ENCODE assay signal across 18 cellular contexts in the genomic region with DNA sequence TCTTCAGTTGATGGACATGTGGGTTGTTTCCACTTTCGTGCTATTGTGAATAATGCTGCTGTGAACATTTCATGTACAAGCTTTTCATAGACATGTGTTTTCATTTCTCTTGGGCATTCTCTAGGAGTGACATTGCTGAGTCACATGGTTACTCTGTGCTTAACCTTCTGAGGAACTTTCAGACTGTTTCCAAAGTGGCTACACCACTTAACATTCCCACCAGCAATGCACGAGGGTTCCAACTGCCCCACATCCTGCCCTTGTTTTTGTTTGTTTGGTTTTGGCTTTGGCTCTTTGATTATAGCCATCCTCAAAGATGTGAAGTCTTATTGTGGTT. TPM values are rescaled to one million over a fixed set of nuclear protein-coding genes. Genes with fewer than 3 reads are reported as not detected.
DNase-seq lines count a peak whose midpoint lies in the region; ATAC-seq and TF ChIP-seq lines count a peak whose summit lies in the region.
"Had no signal": no experiment of that assay in that cellular context is flagged by ENCODE, and none has a peak within 500 bp of the region (broad histone marks: within the 10 kb centered on the region; RNA-seq: fewer than 3 reads in every experiment).

No MANE protein-coding gene starts in this region.

- H3K4me1 Mint-ChIP-seq in nephron = peaks cover 21% of the 10 kb centered on the region
- H3K4me1 Mint-ChIP-seq: activated CD4-positive, alpha-beta T cell treated with anti-CD3 and anti-CD28 coated beads, Interleukin-2, amount 10 ng/mL, durations not matched to agents 24 days and 14 days had no signal

- POLR2A ChIA-PET in BJ (lab: Charles Lee) = interaction anchor here (0.7 kb wide), 1 partner anchor 282 kb away, joined by 5 read pairs; no protein-coding TSS in a partner anchor

- ATAC-seq in HG02981 (IDR thresholded peaks at IDR 0.05; ENCODE audit: unreplicated experiment) (no peak), HG02938 (IDR thresholded peaks at IDR 0.05; ENCODE audit: unreplicated experiment) (no peak)
- ATAC-seq: activated T-cell treated with anti-CD3 and anti-CD28 coated beads, Interleukin-2, amount 50 U/mL, for 72 hours; gastrocnemius medialis; naive thymus-derived CD4-positive, alpha-beta T cell had no signal

- H3K4me3 ChIP-seq in BJ (ENCODE audit: low read depth, low read length) = no peak overlapping the region
- H3K4me3 ChIP-seq: gastrocnemius medialis, sigmoid colon had no signal

- H3K36me3 ChIP-seq in BJ (ENCODE audit: control insufficient read depth, insufficient read depth, low read length) = no peaks in the 10 kb centered on the region
- H3K36me3 ChIP-seq: gastrocnemius medialis, sigmoid colon had no signal

- H3K27me3 ChIP-seq in BJ (ENCODE audit: control insufficient read depth, insufficient read depth, low read length) = no peaks in the 10 kb centered on the region
- H3K27me3 ChIP-seq: gastrocnemius medialis, sigmoid colon had no signal

- no peaks in the 10 kb centered on the region for H3K9me3 Mint-ChIP-seq in nephron
- H3K9me3 Mint-ChIP-seq: activated CD4-positive, alpha-beta T cell treated with anti-CD3 and anti-CD28 coated beads, Interleukin-2, amount 10 ng/mL, durations not matched to agents 24 days and 14 days; activated T-cell treated with anti-CD3 and anti-CD28 coated beads, Interleukin-2, amount 50 U/mL, for 72 hours; naive thymus-derived CD4-positive, alpha-beta T cell; stimulated activated naive CD8-positive, alpha-beta T cell treated with anti-CD3 and anti-CD28 coated beads, Interleukin-15, Interleukin-2, amounts not matched to agents 100 ng/mL and 50 ng/mL, for 24 hours had no signal

- CTCF ChIA-PET in BJ (lab: Yijun Ruan, JAX) = interaction anchor here (1.1 kb wide), 1 partner anchor 11 kb away, joined by 5 read pairs; no protein-coding TSS in a partner anchor

- TF ChIP-seq CTCF in BJ (IDR thresholded peaks at IDR 0.05; ENCODE audit: insufficient read depth, low read depth, low read length) (no peak), nephron (IDR thresholded peaks at IDR 0.05; ENCODE audit: unreplicated experiment in 3 of 3) (no peak)

- H3K27me3 Mint-ChIP-seq in nephron (ENCODE audit: low read depth) = peaks cover 4% of the 10 kb centered on the region
- H3K27me3 Mint-ChIP-seq: activated CD4-positive, alpha-beta T cell treated with anti-CD3 and anti-CD28 coated beads, Interleukin-2, amount 10 ng/mL, durations not matched to agents 24 days and 14 days; stimulated activated naive CD8-positive, alpha-beta T cell treated with anti-CD3 and anti-CD28 coated beads, Interleukin-15, Interleukin-2, amounts not matched to agents 100 ng/mL and 50 ng/mL, for 24 hours had no signal

- H3K36me3 Mint-ChIP-seq in nephron (ENCODE audit: low read depth) = no peaks in the 10 kb centered on the region

- H3K27ac Mint-ChIP-seq in nephron = peak overlapping the region in 2 of 3 experiments; percentile 82 to 88
- H3K27ac Mint-ChIP-seq: activated CD4-positive, alpha-beta T cell treated with anti-CD3 and anti-CD28 coated beads, Interleukin-2, amount 10 ng/mL, durations not matched to agents 24 days and 14 days; activated T-cell treated with anti-CD3 and anti-CD28 coated beads, Interleukin-2, amount 50 U/mL, for 72 hours; stimulated activated naive CD8-positive, alpha-beta T cell treated with anti-CD3 and anti-CD28 coated beads, Interleukin-15, Interleukin-2, amounts not matched to agents 100 ng/mL and 50 ng/mL, for 24 hours had no signal

- H3K4me3 Mint-ChIP-seq in nephron = no peak overlapping the region
- H3K4me3 Mint-ChIP-seq: activated CD4-positive, alpha-beta T cell treated with anti-CD3 and anti-CD28 coated beads, Interleukin-2, amount 10 ng/mL, durations not matched to agents 24 days and 14 days; activated T-cell treated with anti-CD3 and anti-CD28 coated beads, Interleukin-2, amount 50 U/mL, for 72 hours; naive thymus-derived CD4-positive, alpha-beta T cell; stimulated activated naive CD8-positive, alpha-beta T cell treated with anti-CD3 and anti-CD28 coated beads, Interleukin-15, Interleukin-2, amounts not matched to agents 100 ng/mL and 50 ng/mL, for 24 hours had no signal

- DNase-seq in BJ (ENCODE audit: low read depth) = peak; percentile 91
- peak; percentile 81 for DNase-seq in H4 (ENCODE audit: low spot score)
- DNase-seq in dedifferentiated amniotic fluid mesenchymal stem cell (ENCODE audit: extremely low spot score) = peak; percentile 57
- DNase-seq in NCI-H345 (lab: John Stamatoyannopoulos, UW) = no peak
- no peak for DNase-seq in occipital lobe (lab: John Stamatoyannopoulos, UW)
- DNase-seq: activated CD4-positive, alpha-beta T cell treated with anti-CD3 and anti-CD28 coated beads, Interleukin-2, amount 10 ng/mL, durations not matched to agents 24 days and 14 days; activated T-cell treated with anti-CD3 and anti-CD28 coated beads, Interleukin-2, amount 50 U/mL, for 72 hours; amygdala; gastrocnemius medialis; naive thymus-derived CD4-positive, alpha-beta T cell; NCI-H1436; NCI-H748 treated with DMSO at 0.1 percent for 48 hours; sigmoid colon; T1000 had no signal

RNA-seq across cellular contexts. Expression of a gene that starts 14.2 kb away (rescaled TPM):
- polyA plus RNA-seq in BJ (2011; rRNA removed) = 29.8 and 50.7 TPM in 2 replicates
- polyA minus RNA-seq in BJ (2011; rRNA and poly(A)+ RNA removed) = 18.7 and 26.4 TPM in 2 replicates
- total RNA-seq in H4 (2014; rRNA removed; shearing (Covaris generic)) = 51.5 and 57.2 TPM in 2 replicates
- total RNA-seq in occipital lobe = 15.3 TPM

Comparison
In these comparisons a context has a peak if more than half of its experiments do, and no peak if none do; other contexts are left out.
1. DNase-seq: peak in BJ (single experiment), H4 (single experiment) and dedifferentiated amniotic fluid mesenchymal stem cell (single experiment); none in NCI-H345 (single experiment) and occipital lobe (single experiment).